ENCODE assay signal across 24 cellular contexts in the genomic region with DNA sequence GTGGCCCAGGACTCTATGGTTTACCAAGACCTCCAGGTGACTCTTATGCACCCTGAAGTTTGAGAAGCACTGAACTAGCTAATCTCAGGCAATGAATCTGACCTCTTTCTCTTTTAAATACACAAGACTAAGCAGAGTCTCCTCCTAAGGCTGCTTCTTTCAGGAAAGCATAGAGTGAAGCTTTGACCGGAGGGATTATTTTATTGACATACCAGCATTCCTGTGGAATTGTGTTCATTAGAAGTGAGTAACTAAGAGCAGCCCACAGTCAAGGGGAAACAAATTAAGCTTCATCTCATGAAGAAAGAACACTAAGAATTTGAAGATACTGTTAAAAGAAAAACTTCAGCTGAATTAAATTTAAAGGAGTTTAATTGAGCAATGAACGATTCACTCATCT.
"Had no signal": no experiment of that assay in that cellular context is flagged by ENCODE, and none has a peak within 500 bp of the region (broad histone marks: within the 10 kb centered on the region; RNA-seq: fewer than 3 reads in every experiment).

No MANE protein-coding gene starts in this region.

- ATAC-seq: activated T-cell treated with anti-CD3 and anti-CD28 coated beads, Interleukin-2, amount 50 U/mL, for 72 hours; esophagus mucosa; gastroesophageal sphincter; left ventricle myocardium superior; natural killer cell; stimulated activated naive CD8-positive, alpha-beta T cell treated with anti-CD3 and anti-CD28 coated beads, Interleukin-15, Interleukin-2, amounts not matched to agents 100 U/mL and 50 U/mL, for 24 hours had no signal

- H3K4me3 ChIP-seq: gastroesophageal sphincter, tibial artery had no signal

- H3K4me1 ChIP-seq: gastroesophageal sphincter, tibial artery had no signal

- H3K36me3 ChIP-seq: gastroesophageal sphincter, tibial artery had no signal

- H3K27ac ChIP-seq: gastroesophageal sphincter, tibial artery had no signal

- H3K27me3 ChIP-seq: gastroesophageal sphincter, tibial artery had no signal

- DNase-seq: activated CD4-positive, alpha-beta memory T cell treated with anti-CD3 and anti-CD28 coated beads for 36 hours; activated CD4-positive, alpha-beta T cell treated with anti-CD3 and anti-CD28 coated beads for 48 hours; activated CD4-positive, CD25-positive, alpha-beta regulatory T cell; activated effector memory CD4-positive, alpha-beta T cell treated with Interleukin-2 at 50 U/mL for 16 hours; activated naive CD4-positive, alpha-beta T cell treated with anti-CD3 and anti-CD28 coated beads for 36 hours; activated T-cell treated with anti-CD3 and anti-CD28 coated beads, Interleukin-2, amount 50 U/mL, for 72 hours; aorta; central memory CD4-positive, alpha-beta T cell; dermis blood vessel endothelial cell; effector CD8-positive, alpha-beta T cell; head of caudate nucleus; hypothalamus; left ventricle myocardium superior; mammary epithelial cell; midbrain; natural killer cell; retina; stimulated activated CD4-positive, alpha-beta T cell treated with anti-CD3 and anti-CD28 coated beads, Interleukin-4, amount 100 ng/mL, for 4 hours; stimulated activated naive CD8-positive, alpha-beta T cell treated with anti-CD3 and anti-CD28 coated beads, Interleukin-15, Interleukin-2, amounts not matched to agents 100 U/mL and 50 U/mL, for 24 hours; substantia nigra; T1000; tibial artery had no signal
